ENCODE assay signal across 8 cellular contexts in genomic region chr16:65745-66144, GRCh38. TPM values are rescaled to one million over a fixed set of nuclear protein-coding genes. Genes with fewer than 3 reads are reported as not detected.
DNase-seq lines count a peak whose midpoint lies in the region; ATAC-seq and TF ChIP-seq lines count a peak whose summit lies in the region.

No MANE protein-coding gene starts in this region.

- peak; percentile 98 to 99 (median 99) for TF ChIP-seq CTCF in gastrocnemius medialis (IDR thresholded peaks at IDR 0.05 in 4 of 5, conservative IDR thresholded peaks at IDR 0.05 in 1 of 5)

- in situ Hi-C loops in gastrocnemius medialis (cut with MboI; ENCODE audit: low sequenced_read_pairs in 4 of 4): no loop called here

- peaks cover 0 to 34% of the 10 kb centered on the region in 2 donors for H3K36me3 ChIP-seq in gastrocnemius medialis

- DNase-seq in 8988T (peak; percentile 95), NCI-H1930 (lab: John Stamatoyannopoulos, UW) (peak; percentile 44 to 68), T1000 (lab: John Stamatoyannopoulos, UW) (peak; percentile 82), amniotic stem cell (lab: John Stamatoyannopoulos, UW) (peak; percentile 37), right cardiac atrium (peak; percentile 87 to 96 (median 94)), gastrocnemius medialis (peak; percentile 65 to 80)

- H3K4me1 ChIP-seq in right cardiac atrium (ENCODE audit: control insufficient read depth, insufficient read depth, low read length) (peaks cover 6% of the 10 kb centered on the region), gastrocnemius medialis (peaks cover 34 to 37% of the 10 kb centered on the region in 2 donors)

- peak; percentile 54 for ATAC-seq in GM18505 (IDR thresholded peaks at IDR 0.05; ENCODE audit: unreplicated experiment)
- peak; percentile 57 to 62 for ATAC-seq in right cardiac atrium
- peak; percentile 46 to 65 for ATAC-seq in gastrocnemius medialis
- no peak for ATAC-seq in GM21786 (IDR thresholded peaks at IDR 0.05; ENCODE audit: unreplicated experiment)

- intact Hi-C loops in right cardiac atrium (cut with DNase I) (loop anchor here (2.0 kb wide), 1 partner anchor 31 kb away; no protein-coding TSS in a partner anchor), gastrocnemius medialis (cut with DNase I; ENCODE audit: low total_unique reads) (loop anchor here (1.0 kb wide), 1 partner anchor 32 kb away; no protein-coding TSS in a partner anchor)

- 18% methylated on average over 17 of the region's 17 CpGs for WGBS in right cardiac atrium

- H3K4me3 ChIP-seq in right cardiac atrium (ENCODE audit: low read length): no peak overlapping the region
- no peak overlapping the region for H3K4me3 ChIP-seq in gastrocnemius medialis

- H3K9me3 ChIP-seq in right cardiac atrium (ENCODE audit: control insufficient read depth, low read length) (no peaks in the 10 kb centered on the region), gastrocnemius medialis (no peaks in the 10 kb centered on the region)

- H3K27me3 ChIP-seq in right cardiac atrium (ENCODE audit: control insufficient read depth, insufficient read depth) (no peaks in the 10 kb centered on the region), gastrocnemius medialis (no peaks in the 10 kb centered on the region)

- TF ChIP-seq POLR2A in GM18505 (IDR thresholded peaks at IDR 0.05; ENCODE audit: borderline replicate concordance, extremely low read depth, insufficient read depth, insufficient read length) (no peak), gastrocnemius medialis (IDR thresholded peaks at IDR 0.05) (no peak)

- H3K27ac ChIP-seq in right cardiac atrium (ENCODE audit: low read length) (no peak overlapping the region), gastrocnemius medialis (peak overlapping the region in 1 of 4 donors; percentile 1)

RNA-seq across cellular contexts. Expression of gene RHBDF1, which starts 6.7 kb away (rescaled TPM):
- total RNA-seq in right cardiac atrium (10 to 100 TPM; 20.4 to 26.7 (median 24.2) TPM), gastrocnemius medialis (10 to 100 TPM in 1 of 4 donors, 1 to 10 TPM in 3; 5.6 to 22.6 (median 9.1) TPM)
- polyA plus RNA-seq in right cardiac atrium: 29.6 TPM

RNA-seq across cellular contexts. Expression of gene SNRNP25, which starts 12.1 kb away (rescaled TPM):
- 10 to 100 TPM; 54.8 to 71.4 (median 62.3) TPM for total RNA-seq in right cardiac atrium
- polyA plus RNA-seq in right cardiac atrium: 108 TPM
- 10 to 100 TPM; 42.8 to 77.6 (median 69.7) TPM for total RNA-seq in gastrocnemius medialis

RNA-seq across cellular contexts. Expression of gene MPG, which starts 12.3 kb away (rescaled TPM):
- total RNA-seq in right cardiac atrium: 10 to 100 TPM; 31.8 to 39.3 (median 37.9) TPM
- polyA plus RNA-seq in right cardiac atrium: 56.8 TPM
- total RNA-seq in gastrocnemius medialis: 100 to 1,000 TPM in 1 of 4 donors, 10 to 100 TPM in 3; 75.0 to 124 (median 83.0) TPM

RNA-seq across cellular contexts. Expression of gene POLR3K, which starts 12.3 kb away (rescaled TPM):
- total RNA-seq in right cardiac atrium (10 to 100 TPM in 3 of 4 donors, 1 to 10 TPM in 1; 9.8 to 13.4 (median 11.6) TPM), gastrocnemius medialis (1 to 10 TPM; 2.2 to 3.7 (median 2.9) TPM)
- 11.2 TPM for polyA plus RNA-seq in right cardiac atrium

Comparison
In these comparisons a context has a peak if more than half of its experiments do, and no peak if none do; other contexts are left out.
1. DNase-seq: peak in every context shown above with its lines; median percentile 95 in 8988T; 94 in right cardiac atrium; 82 in T1000; 72 in gastrocnemius medialis; 56 in NCI-H1930; 37 in amniotic stem cell.